In genomic region chr3:49869525-49870126, GRCh38 we compare ENCODE assay signal across 1 cellular context.
A peak's percentile ranks its signal among the peaks of the same experiment; 100 is the strongest.
TF ChIP-seq lines count a peak whose summit lies in the region.

TSS of gene CAMKV (minus strand) at chr3:49869906. CDS start at chr3:49862388, 7,518 bp downstream.

TF ChIP-seq in WTC11, 78 proteins besides CTCF, POLR2A, EP300 and RAD21 (continued from another document and continues in another):
- TF ChIP-seq AFF4 (CRISPR knock-in tag; IDR thresholded peaks at IDR 0.05; ENCODE audit: borderline replicate concordance) (no peak), ESRRA (CRISPR knock-in tag; IDR thresholded peaks at IDR 0.05; ENCODE audit: borderline replicate concordance) (peak; percentile 68; the same call in 1 of the 2 replicates), NFE2L1 (CRISPR knock-in tag; IDR thresholded peaks at IDR 0.05) (no peak), RELA (CRISPR knock-in tag; IDR thresholded peaks at IDR 0.05; ENCODE audit: borderline replicate concordance) (no peak), ATF2 (CRISPR knock-in tag; IDR thresholded peaks at IDR 0.05; ENCODE audit: borderline replicate concordance, low read depth) (no peak), OVOL2 (CRISPR knock-in tag; IDR thresholded peaks at IDR 0.05; ENCODE audit: borderline replicate concordance) (no peak), FOXK1 (CRISPR knock-in tag; IDR thresholded peaks at IDR 0.05) (no peak), ZNF121 (CRISPR knock-in tag; IDR thresholded peaks at IDR 0.05) (no peak), SMAD4 (CRISPR knock-in tag; IDR thresholded peaks at IDR 0.05) (no peak), USF2 (CRISPR knock-in tag; IDR thresholded peaks at IDR 0.05) (no peak), ZNF423 (CRISPR knock-in tag; IDR thresholded peaks at IDR 0.05) (no peak), ZNF219 (CRISPR knock-in tag; IDR thresholded peaks at IDR 0.05; ENCODE audit: borderline replicate concordance) (no peak; the same call in 1 of the 2 replicates), SOX15 (CRISPR knock-in tag; IDR thresholded peaks at IDR 0.05) (no peak), STAT6 (CRISPR knock-in tag; conservative IDR thresholded peaks at IDR 0.05; ENCODE audit: low read depth) (no peak), ATF3 (CRISPR knock-in tag; conservative IDR thresholded peaks at IDR 0.05) (no peak), ZNF671 (CRISPR knock-in tag; IDR thresholded peaks at IDR 0.05) (no peak), MYBL2 (CRISPR knock-in tag; IDR thresholded peaks at IDR 0.05) (0 out of 2 replicates have a peak, but pooled peaks have one; percentile 25), ZBTB21 (CRISPR knock-in tag; IDR thresholded peaks at IDR 0.05; ENCODE audit: borderline replicate concordance) (0 out of 2 replicates have a peak, but pooled peaks have one; percentile 14), SMAD3 (CRISPR knock-in tag; IDR thresholded peaks at IDR 0.05; ENCODE audit: borderline replicate concordance) (no peak), CREM (CRISPR knock-in tag; IDR thresholded peaks at IDR 0.05) (0 out of 2 replicates have a peak, but pooled peaks have one; percentile 54), NR2C2 (CRISPR knock-in tag; IDR thresholded peaks at IDR 0.05) (no peak), CREB1 (CRISPR knock-in tag; IDR thresholded peaks at IDR 0.05) (no peak), NFYB (CRISPR knock-in tag; conservative IDR thresholded peaks at IDR 0.05; ENCODE audit: low read depth) (no peak), RORB (CRISPR knock-in tag; IDR thresholded peaks at IDR 0.05) (no peak), ETV6 (CRISPR knock-in tag; IDR thresholded peaks at IDR 0.05) (no peak), ZNF317 (CRISPR knock-in tag; IDR thresholded peaks at IDR 0.05; ENCODE audit: borderline replicate concordance, low read depth) (no peak), TP53 (CRISPR knock-in tag; IDR thresholded peaks at IDR 0.05) (peak; percentile 23; the same call in 1 of the 2 replicates), GABPB1 (CRISPR knock-in tag; IDR thresholded peaks at IDR 0.05) (no peak), FOXP1 (CRISPR knock-in tag; IDR thresholded peaks at IDR 0.05; ENCODE audit: borderline replicate concordance) (peak; percentile 52; the same call in 1 of the 2 replicates), ZNF396 (CRISPR knock-in tag; IDR thresholded peaks at IDR 0.05; ENCODE audit: borderline replicate concordance) (no peak), E2F5 (CRISPR knock-in tag; IDR thresholded peaks at IDR 0.05) (0 out of 2 replicates have a peak, but pooled peaks have one; percentile 53), FOXJ3 (CRISPR knock-in tag; IDR thresholded peaks at IDR 0.05; ENCODE audit: borderline replicate concordance) (no peak), PRRX2 (CRISPR knock-in tag; IDR thresholded peaks at IDR 0.05) (no peak)
- TF ChIP-seq, protein P1, sequence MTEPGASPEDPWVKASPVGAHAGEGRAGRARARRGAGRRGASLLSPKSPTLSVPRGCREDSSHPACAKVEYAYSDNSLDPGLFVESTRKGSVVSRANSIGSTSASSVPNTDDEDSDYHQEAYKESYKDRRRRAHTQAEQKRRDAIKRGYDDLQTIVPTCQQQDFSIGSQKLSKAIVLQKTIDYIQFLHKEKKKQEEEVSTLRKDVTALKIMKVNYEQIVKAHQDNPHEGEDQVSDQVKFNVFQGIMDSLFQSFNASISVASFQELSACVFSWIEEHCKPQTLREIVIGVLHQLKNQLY (CRISPR knock-in tag; IDR thresholded peaks at IDR 0.05) = 0 out of 2 replicates have a peak, but pooled peaks have one; percentile 79
- TF ChIP-seq, protein P2, sequence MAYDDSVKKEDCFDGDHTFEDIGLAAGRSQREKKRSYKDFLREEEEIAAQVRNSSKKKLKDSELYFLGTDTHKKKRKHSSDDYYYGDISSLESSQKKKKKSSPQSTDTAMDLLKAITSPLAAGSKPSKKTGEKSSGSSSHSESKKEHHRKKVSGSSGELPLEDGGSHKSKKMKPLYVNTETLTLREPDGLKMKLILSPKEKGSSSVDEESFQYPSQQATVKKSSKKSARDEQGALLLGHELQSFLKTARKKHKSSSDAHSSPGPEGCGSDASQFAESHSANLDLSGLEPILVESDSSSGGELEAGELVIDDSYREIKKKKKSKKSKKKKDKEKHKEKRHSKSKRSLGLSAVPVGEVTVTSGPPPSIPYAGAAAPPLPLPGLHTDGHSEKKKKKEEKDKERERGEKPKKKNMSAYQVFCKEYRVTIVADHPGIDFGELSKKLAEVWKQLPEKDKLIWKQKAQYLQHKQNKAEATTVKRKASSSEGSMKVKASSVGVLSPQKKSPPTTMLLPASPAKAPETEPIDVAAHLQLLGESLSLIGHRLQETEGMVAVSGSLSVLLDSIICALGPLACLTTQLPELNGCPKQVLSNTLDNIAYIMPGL (CRISPR knock-in tag; IDR thresholded peaks at IDR 0.05) = peak; percentile 64; the same call in 1 of the 2 replicates
- TF ChIP-seq, protein P3, sequence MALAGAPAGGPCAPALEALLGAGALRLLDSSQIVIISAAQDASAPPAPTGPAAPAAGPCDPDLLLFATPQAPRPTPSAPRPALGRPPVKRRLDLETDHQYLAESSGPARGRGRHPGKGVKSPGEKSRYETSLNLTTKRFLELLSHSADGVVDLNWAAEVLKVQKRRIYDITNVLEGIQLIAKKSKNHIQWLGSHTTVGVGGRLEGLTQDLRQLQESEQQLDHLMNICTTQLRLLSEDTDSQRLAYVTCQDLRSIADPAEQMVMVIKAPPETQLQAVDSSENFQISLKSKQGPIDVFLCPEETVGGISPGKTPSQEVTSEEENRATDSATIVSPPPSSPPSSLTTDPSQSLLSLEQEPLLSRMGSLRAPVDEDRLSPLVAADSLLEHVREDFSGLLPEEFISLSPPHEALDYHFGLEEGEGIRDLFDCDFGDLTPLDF (CRISPR knock-in tag; IDR thresholded peaks at IDR 0.05) = no peak
- TF ChIP-seq, protein P4, sequence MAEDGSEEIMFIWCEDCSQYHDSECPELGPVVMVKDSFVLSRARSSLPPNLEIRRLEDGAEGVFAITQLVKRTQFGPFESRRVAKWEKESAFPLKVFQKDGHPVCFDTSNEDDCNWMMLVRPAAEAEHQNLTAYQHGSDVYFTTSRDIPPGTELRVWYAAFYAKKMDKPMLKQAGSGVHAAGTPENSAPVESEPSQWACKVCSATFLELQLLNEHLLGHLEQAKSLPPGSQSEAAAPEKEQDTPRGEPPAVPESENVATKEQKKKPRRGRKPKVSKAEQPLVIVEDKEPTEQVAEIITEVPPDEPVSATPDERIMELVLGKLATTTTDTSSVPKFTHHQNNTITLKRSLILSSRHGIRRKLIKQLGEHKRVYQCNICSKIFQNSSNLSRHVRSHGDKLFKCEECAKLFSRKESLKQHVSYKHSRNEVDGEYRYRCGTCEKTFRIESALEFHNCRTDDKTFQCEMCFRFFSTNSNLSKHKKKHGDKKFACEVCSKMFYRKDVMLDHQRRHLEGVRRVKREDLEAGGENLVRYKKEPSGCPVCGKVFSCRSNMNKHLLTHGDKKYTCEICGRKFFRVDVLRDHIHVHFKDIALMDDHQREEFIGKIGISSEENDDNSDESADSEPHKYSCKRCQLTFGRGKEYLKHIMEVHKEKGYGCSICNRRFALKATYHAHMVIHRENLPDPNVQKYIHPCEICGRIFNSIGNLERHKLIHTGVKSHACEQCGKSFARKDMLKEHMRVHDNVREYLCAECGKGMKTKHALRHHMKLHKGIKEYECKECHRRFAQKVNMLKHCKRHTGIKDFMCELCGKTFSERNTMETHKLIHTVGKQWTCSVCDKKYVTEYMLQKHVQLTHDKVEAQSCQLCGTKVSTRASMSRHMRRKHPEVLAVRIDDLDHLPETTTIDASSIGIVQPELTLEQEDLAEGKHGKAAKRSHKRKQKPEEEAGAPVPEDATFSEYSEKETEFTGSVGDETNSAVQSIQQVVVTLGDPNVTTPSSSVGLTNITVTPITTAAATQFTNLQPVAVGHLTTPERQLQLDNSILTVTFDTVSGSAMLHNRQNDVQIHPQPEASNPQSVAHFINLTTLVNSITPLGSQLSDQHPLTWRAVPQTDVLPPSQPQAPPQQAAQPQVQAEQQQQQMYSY (CRISPR knock-in tag; IDR thresholded peaks at IDR 0.05) = no peak
